8 cellular contexts compared by ENCODE assay signal in genomic region chr9:81737871-81738507, GRCh38. TPM values are rescaled to one million over a fixed set of nuclear protein-coding genes. Genes with fewer than 3 reads are reported as not detected.
DNase-seq lines count a peak whose midpoint lies in the region; ATAC-seq and TF ChIP-seq lines count a peak whose summit lies in the region.

No MANE protein-coding gene starts in this region.

- peak overlapping the region; percentile 49; the same call in 1 of the 2 replicates for H3K4me2 ChIP-seq in SK-N-SH

- intact Hi-C loops in left colon (cut with DNase I, micrococcal nuclease) = no loop called here

- TF ChIP-seq CTCF in AG04450 (IDR thresholded peaks at IDR 0.05; ENCODE audit: low read depth, low read length) (no peak), HFF-Myc (IDR thresholded peaks at IDR 0.05; ENCODE audit: low read depth, low read length, missing control alignments) (no peak), SK-N-SH (IDR thresholded peaks at IDR 0.05) (no peak)

- H3K36me3 ChIP-seq in SK-N-SH (replicated peaks in 1 of 2; ENCODE audit: control insufficient read depth in 1 of 2, insufficient read depth in 2 of 2, low read length in 1 of 2) = no peaks in the 10 kb centered on the region

- peaks cover 10% of the 10 kb centered on the region for H3F3A ChIP-seq in SK-N-SH (replicated peaks; ENCODE audit: insufficient read depth)

- H3K4me1 ChIP-seq in SK-N-SH (ENCODE audit: control insufficient read depth in 1 of 2, insufficient read depth in 2 of 2, low read depth in 1 of 2, low read length in 1 of 2) = no peaks in the 10 kb centered on the region

- POLR2A ChIA-PET in AG04450 (lab: Yijun Ruan, JAX) = interaction anchor here (0.6 to 0.9 kb wide), 2 partner anchors 48 to 954 kb away, joined by 3 to 4 read pairs; partner anchors contain the start of gene TLE1
- POLR2A ChIA-PET in SK-N-SH (lab: Yijun Ruan, JAX) = no interaction called here

- no peak for TF ChIP-seq RAD21 in SK-N-SH (IDR thresholded peaks at IDR 0.05; ENCODE audit: low read length)

- H2AFZ ChIP-seq in SK-N-SH (ENCODE audit: low read depth) = peak overlapping the region; percentile 70

- no peaks in the 10 kb centered on the region for H3K79me2 ChIP-seq in SK-N-SH (ENCODE audit: insufficient read depth)

- H3K27me3 ChIP-seq in AG04450 (ENCODE audit: control insufficient read depth, insufficient read depth, low read length) (no peaks in the 10 kb centered on the region), SK-N-SH (ENCODE audit: insufficient read depth) (no peaks in the 10 kb centered on the region)

- ATAC-seq in left colon (peak; percentile 100), GM18498 (IDR thresholded peaks at IDR 0.05; ENCODE audit: unreplicated experiment) (no peak)

- CTCF ChIA-PET in AG04450 (lab: Charles Lee) = no interaction called here
- CTCF ChIA-PET in SK-N-SH (lab: Yijun Ruan, JAX) = no interaction called here

- H3K9me2 ChIP-seq in SK-N-SH = no peaks in the 10 kb centered on the region

- no peak overlapping the region for H3K9ac ChIP-seq in SK-N-SH

- H3K9me3 ChIP-seq in AG04450 (ENCODE audit: control insufficient read depth, insufficient read depth, low read length) (no peaks in the 10 kb centered on the region), SK-N-SH (peaks cover 12% of the 10 kb centered on the region)

- DNase-seq in AG04450 (ENCODE audit: low read depth, low spot score) (peak; percentile 42), HFF-Myc (ENCODE audit: extremely low read depth, low read depth) (peak; percentile 31), SK-N-SH (no peak), left colon (peak in 1 of 2 donors; percentile 68)
- no peak for DNase-seq in central memory CD4-positive, alpha-beta T cell
- DNase-seq in activated CD4-positive, CD25-positive, alpha-beta regulatory T cell (lab: John Stamatoyannopoulos, UW) = no peak
- no peak for DNase-seq in activated naive CD4-positive, alpha-beta T cell treated with Interleukin-2 at 50 U/mL for 16 hours

- H3K4me3 ChIP-seq in AG04450 (ENCODE audit: low read depth, low read length) = no peak overlapping the region
- no peak overlapping the region for H3K4me3 ChIP-seq in HFF-Myc (replicated peaks; ENCODE audit: low read depth, low read length)
- H3K4me3 ChIP-seq in SK-N-SH (ENCODE audit: low read depth in 2 of 2, low read length in 1 of 2) = no peak overlapping the region

- 0 out of 4 replicates have a peak, but pooled peaks of 1 of the 2 experiments have one; percentile 21 for TF ChIP-seq EP300 in SK-N-SH (IDR thresholded peaks at IDR 0.05; ENCODE audit: borderline replicate concordance in 1 of 2, low read depth in 1 of 2, low read length in 1 of 2)

- no peaks in the 10 kb centered on the region for H4K20me1 ChIP-seq in SK-N-SH (ENCODE audit: insufficient read depth)

- H3K27ac ChIP-seq in AG04450 (ENCODE audit: low read depth, low read length) = peak overlapping the region; percentile 55
- H3K27ac ChIP-seq in SK-N-SH (ENCODE audit: low read depth in 2 of 2, low read length in 1 of 2) = peak overlapping the region in 1 of 2 experiments; percentile 56; a peak in 2 of 4 replicates

- WGBS in SK-N-SH (ENCODE audit: low lambda C conversion rate) = 22% methylated on average over 4 of the region's 6 CpGs

TF ChIP-seq in SK-N-SH, 30 proteins besides CTCF, POLR2A, EP300 and RAD21:
- no peak; the same call in 1 of the 2 replicates for TF ChIP-seq NFIC (IDR thresholded peaks at IDR 0.05; ENCODE audit: borderline replicate concordance)
- no peak for TF ChIP-seq FOXM1 (IDR thresholded peaks at IDR 0.05; ENCODE audit: low read depth)
- no peak for TF ChIP-seq YY1 (IDR thresholded peaks at IDR 0.05; ENCODE audit: low read depth)
- no peak for TF ChIP-seq TAF1 (IDR thresholded peaks at IDR 0.05; ENCODE audit: borderline replicate concordance, low read depth, low read length)
- no peak for TF ChIP-seq GABPA (IDR thresholded peaks at IDR 0.05; ENCODE audit: low read depth)
- TF ChIP-seq ZBTB33 (IDR thresholded peaks at IDR 0.05; ENCODE audit: borderline replicate concordance, low read depth) = no peak
- peak; percentile 16; the same call in 1 of the 2 replicates for TF ChIP-seq JUND (IDR thresholded peaks at IDR 0.05)
- TF ChIP-seq ELF1 (IDR thresholded peaks at IDR 0.05) = 0 out of 2 replicates have a peak, but pooled peaks have one; percentile 33
- no peak for TF ChIP-seq MEF2A (IDR thresholded peaks at IDR 0.05; ENCODE audit: borderline replicate concordance, low read depth)
- TF ChIP-seq, protein P1, sequence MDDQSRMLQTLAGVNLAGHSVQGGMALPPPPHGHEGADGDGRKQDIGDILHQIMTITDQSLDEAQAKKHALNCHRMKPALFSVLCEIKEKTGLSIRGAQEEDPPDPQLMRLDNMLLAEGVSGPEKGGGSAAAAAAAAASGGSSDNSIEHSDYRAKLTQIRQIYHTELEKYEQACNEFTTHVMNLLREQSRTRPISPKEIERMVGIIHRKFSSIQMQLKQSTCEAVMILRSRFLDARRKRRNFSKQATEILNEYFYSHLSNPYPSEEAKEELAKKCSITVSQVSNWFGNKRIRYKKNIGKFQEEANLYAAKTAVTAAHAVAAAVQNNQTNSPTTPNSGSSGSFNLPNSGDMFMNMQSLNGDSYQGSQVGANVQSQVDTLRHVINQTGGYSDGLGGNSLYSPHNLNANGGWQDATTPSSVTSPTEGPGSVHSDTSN (IDR thresholded peaks at IDR 0.05) = 0 out of 2 replicates have a peak, but pooled peaks have one; percentile 3
- TF ChIP-seq IRF3 (IDR thresholded peaks at IDR 0.05; ENCODE audit: low read depth, low read length) = no peak
- TF ChIP-seq MAX (IDR thresholded peaks at IDR 0.05; ENCODE audit: low read depth) = no peak
- no peak for TF ChIP-seq USF2 (IDR thresholded peaks at IDR 0.05; ENCODE audit: borderline replicate concordance, low read depth, low read length)
- TF ChIP-seq MXI1 (IDR thresholded peaks at IDR 0.05; ENCODE audit: low read depth, low read length) = no peak
- no peak for TF ChIP-seq TEAD4 (IDR thresholded peaks at IDR 0.05; ENCODE audit: borderline replicate concordance, insufficient read depth)
- TF ChIP-seq, protein P2, sequence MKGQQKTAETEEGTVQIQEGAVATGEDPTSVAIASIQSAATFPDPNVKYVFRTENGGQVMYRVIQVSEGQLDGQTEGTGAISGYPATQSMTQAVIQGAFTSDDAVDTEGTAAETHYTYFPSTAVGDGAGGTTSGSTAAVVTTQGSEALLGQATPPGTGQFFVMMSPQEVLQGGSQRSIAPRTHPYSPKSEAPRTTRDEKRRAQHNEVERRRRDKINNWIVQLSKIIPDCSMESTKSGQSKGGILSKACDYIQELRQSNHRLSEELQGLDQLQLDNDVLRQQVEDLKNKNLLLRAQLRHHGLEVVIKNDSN (IDR thresholded peaks at IDR 0.05; ENCODE audit: borderline replicate concordance, low read depth) = peak; percentile 25; the same call in 1 of the 2 replicates
- no peak for TF ChIP-seq RFX5 (IDR thresholded peaks at IDR 0.05; ENCODE audit: low read length)
- TF ChIP-seq CHD2 (IDR thresholded peaks at IDR 0.05; ENCODE audit: low read length, partially characterized antibody) = no peak
- TF ChIP-seq FOSL2 (IDR thresholded peaks at IDR 0.05; ENCODE audit: borderline replicate concordance, low read depth) = 0 out of 2 replicates have a peak, but pooled peaks have one; percentile 2

RNA-seq across cellular contexts. Expression of gene TLE1, which starts 48.6 kb away (rescaled TPM):
- polyA plus RNA-seq in AG04450 (2011; rRNA removed) (42.8 and 44.0 TPM in 2 replicates), SK-N-SH (2012; rRNA removed) (33.0 and 34.8 TPM in 2 replicates)
- 47.7 and 60.4 TPM in 2 replicates for polyA minus RNA-seq in AG04450 (2011; rRNA and poly(A)+ RNA removed)
- 24.3 and 29.9 TPM in 2 replicates for polyA plus RNA-seq in SK-N-SH (2012; cell fraction: cytosol; rRNA removed)
- 24.9 and 32.3 TPM in 2 replicates for polyA plus RNA-seq in SK-N-SH (2012; cell fraction: nucleus; rRNA removed)
- total RNA-seq in left colon = 10 to 100 TPM; 48.6 to 65.8 TPM

Comparison
In these comparisons a context has a peak if more than half of its experiments do, and no peak if none do; other contexts are left out.
1. DNase-seq: peak in AG04450 (single experiment) and HFF-Myc (single experiment); none in SK-N-SH (single experiment), central memory CD4-positive, alpha-beta T cell (single experiment), activated CD4-positive, CD25-positive, alpha-beta regulatory T cell (0 of 4) and activated naive CD4-positive, alpha-beta T cell treated with Interleukin-2 at 50 U/mL for 16 hours (single experiment).